ENCODE assay signal across 25 cellular contexts in the genomic region with DNA sequence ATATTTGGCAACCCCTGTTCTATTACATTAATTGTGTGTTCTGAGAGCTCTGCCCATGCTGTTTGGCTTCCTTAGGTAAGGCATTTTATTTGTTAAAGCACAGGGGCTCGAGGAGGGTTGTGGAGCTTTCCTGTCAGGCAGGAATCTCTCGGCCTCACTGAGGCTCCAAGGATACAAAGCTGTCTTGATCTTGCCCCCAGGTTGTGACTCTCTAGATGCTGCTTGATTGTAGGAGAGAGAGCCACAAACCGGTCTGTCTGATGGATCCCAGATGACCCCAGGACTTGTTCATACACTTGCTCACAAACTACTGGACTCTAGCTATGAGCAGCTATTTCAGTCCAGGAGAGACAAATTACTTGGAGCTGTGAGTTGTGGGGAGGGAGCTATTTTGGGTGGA.
"Had no signal": no experiment of that assay in that cellular context is flagged by ENCODE, and none has a peak within 500 bp of the region (broad histone marks: within the 10 kb centered on the region; RNA-seq: fewer than 3 reads in every experiment).

No MANE protein-coding gene starts in this region.

- H3K4me2 ChIP-seq: hepatocyte, neural progenitor cell had no signal

- H3K4me3 Mint-ChIP-seq: dendritic cell treated with granulocyte-macrophage colony-stimulating factor and Interleukin-4, amounts not matched to agents 40 ng/mL and 50 ng/mL, for 4 days; mesothelial cell of epicardium; naive thymus-derived CD4-positive, alpha-beta T cell; nephron; neural progenitor cell; stimulated activated memory B cell treated with anti-CD40 and anti-IgM and Interleukin-4, amounts not matched to agents 10 μg/mL and 1 μg/mL and 100 μg/mL, for 72 hours; type B pancreatic cell had no signal

- H3K79me2 ChIP-seq: hepatocyte had no signal

- H3K4me1 Mint-ChIP-seq: mesothelial cell of epicardium; naive thymus-derived CD4-positive, alpha-beta T cell; nephron; neural progenitor cell; stimulated activated memory B cell treated with anti-CD40 and anti-IgM and Interleukin-4, amounts not matched to agents 10 μg/mL and 1 μg/mL and 100 μg/mL, for 72 hours had no signal

- H3K9me3 ChIP-seq: prostate gland, testis had no signal

- H3K27ac Mint-ChIP-seq: dendritic cell treated with granulocyte-macrophage colony-stimulating factor and Interleukin-4, amounts not matched to agents 40 ng/mL and 50 ng/mL, for 4 days; mesothelial cell of epicardium; naive thymus-derived CD4-positive, alpha-beta T cell; nephron; neural progenitor cell; stimulated activated memory B cell treated with anti-CD40 and anti-IgM and Interleukin-4, amounts not matched to agents 10 μg/mL and 1 μg/mL and 100 μg/mL, for 72 hours; type B pancreatic cell had no signal

- H3K27me3 ChIP-seq: gastroesophageal sphincter, heart left ventricle, hepatocyte, left lung, neural progenitor cell, right atrium auricular region, testis, tibial artery had no signal

- H3K36me3 ChIP-seq: gastroesophageal sphincter, heart left ventricle, left lung, neural progenitor cell, prostate gland, right atrium auricular region, tibial artery had no signal

- DNase-seq: effector CD8-positive, alpha-beta T cell; erythroblast; foreskin fibroblast; heart left ventricle; left cardiac atrium; left lung; mesenchymal stem cell; mucosa of descending colon; stimulated activated CD4-positive, alpha-beta T cell treated with anti-CD3 and anti-CD28 coated beads, Interleukin-4, amount 100 ng/mL, for 4 hours; stimulated activated naive CD8-positive, alpha-beta T cell treated with anti-CD3 and anti-CD28 coated beads, Interleukin-15, Interleukin-2, amounts not matched to agents 100 U/mL and 50 U/mL, for 24 hours; substantia nigra; testis; tibial artery had no signal

- H3K4me1 ChIP-seq: gastroesophageal sphincter, heart left ventricle, left lung, neural progenitor cell, prostate gland, right atrium auricular region, testis, tibial artery had no signal

- H2AFZ ChIP-seq: hepatocyte, neural progenitor cell had no signal

- H3K27me3 Mint-ChIP-seq: type B pancreatic cell had no signal

- H3K4me3 ChIP-seq: gastroesophageal sphincter, heart left ventricle, hepatocyte, left lung, mucosa of descending colon, neural progenitor cell, prostate gland, right atrium auricular region, testis, tibial artery had no signal

- H3K36me3 Mint-ChIP-seq: neural progenitor cell, type B pancreatic cell had no signal

- H3K27ac ChIP-seq: gastroesophageal sphincter, heart left ventricle, hepatocyte, left lung, neural progenitor cell, prostate gland, right atrium auricular region, testis, tibial artery had no signal

- ATAC-seq: gastroesophageal sphincter; heart left ventricle; left cardiac atrium; left lung; mucosa of descending colon; naive thymus-derived CD4-positive, alpha-beta T cell; sciatic nerve; stimulated activated memory B cell treated with anti-CD40 and anti-IgM and Interleukin-4, amounts not matched to agents 10 μg/mL and 1 μg/mL and 100 μg/mL, for 72 hours; stimulated activated naive CD8-positive, alpha-beta T cell treated with anti-CD3 and anti-CD28 coated beads, Interleukin-15, Interleukin-2, amounts not matched to agents 100 U/mL and 50 U/mL, for 24 hours had no signal
